In genomic region chr6:7311920-7312615, GRCh38 we compare ENCODE assay signal across 8 cellular contexts. TPM values are rescaled to one million over a fixed set of nuclear protein-coding genes. Genes with fewer than 3 reads are reported as not detected.
DNase-seq lines count a peak whose midpoint lies in the region; ATAC-seq and TF ChIP-seq lines count a peak whose summit lies in the region.

No MANE protein-coding gene starts in this region.

- peaks cover 14% of the 10 kb centered on the region; the same call in 1 of the 2 replicates for H3F3A ChIP-seq in SU-DHL-6 (ENCODE audit: insufficient read depth)

- peak overlapping the region; percentile 94 for H2BK5ac ChIP-seq in neuronal stem cell (ENCODE audit: low read length)

- peak in 3 of 5 donors; percentile 3 to 28 (median 16) for DNase-seq in CD4-positive, alpha-beta memory T cell
- DNase-seq in epithelial cell of proximal tubule (ENCODE audit: low read depth) (no peak), neuronal stem cell (ENCODE audit: low spot score) (no peak), GM03348 (ENCODE audit: low spot score) (no peak)

- H3K36me3 ChIP-seq in CD4-positive, alpha-beta memory T cell (ENCODE audit: insufficient read depth, low read length) = peaks cover 19% of the 10 kb centered on the region
- H3K36me3 ChIP-seq in HEK293 (ENCODE audit: control insufficient read depth in 2 of 2, insufficient read depth in 1 of 2, low read length in 2 of 2) (peaks cover 34 to 35% of the 10 kb centered on the region in 2 experiments), SU-DHL-6 (ENCODE audit: low read length) (peaks cover 27% of the 10 kb centered on the region), neuronal stem cell (replicated peaks in 1 of 2; ENCODE audit: control insufficient read depth in 2 of 2, insufficient read depth in 2 of 2, low read length in 2 of 2) (peaks cover 8 to 33% of the 10 kb centered on the region in 2 donors)

- no peak overlapping the region for H2BK15ac ChIP-seq in neuronal stem cell (ENCODE audit: low read length)

- peak overlapping the region; percentile 95 for H3K23ac ChIP-seq in neuronal stem cell (ENCODE audit: low read depth, low read length, poor library complexity)

- no peaks in the 10 kb centered on the region for H3K9me2 ChIP-seq in SU-DHL-6 (replicated peaks; ENCODE audit: insufficient read depth, low read length)

- H3K27me3 Mint-ChIP-seq in CD4-positive, alpha-beta memory T cell = no peaks in the 10 kb centered on the region

- TF ChIP-seq CTCF in HEK293 (tag by site-specific recombination; IDR thresholded peaks at IDR 0.05) = no peak
- TF ChIP-seq CTCF in SU-DHL-6 (IDR thresholded peaks at IDR 0.05; ENCODE audit: insufficient read depth, low read length, poor library complexity, severe bottlenecking) = no peak
- TF ChIP-seq CTCF in epithelial cell of proximal tubule (conservative IDR thresholded peaks at IDR 0.05; ENCODE audit: low read depth, low read length) = no peak

- H3K79me2 ChIP-seq in SU-DHL-6 (ENCODE audit: insufficient read depth, low read length) = peaks cover 58% of the 10 kb centered on the region

- H3K14ac ChIP-seq in neuronal stem cell (ENCODE audit: low read length) = no peak overlapping the region

- H3K9me3 ChIP-seq in CD4-positive, alpha-beta memory T cell (ENCODE audit: control insufficient read depth in 1 of 2, low read length in 2 of 2) = no peaks in the 10 kb centered on the region
- H3K9me3 ChIP-seq in HEK293 (ENCODE audit: control insufficient read depth, insufficient read depth, low read depth, low read length) (no peaks in the 10 kb centered on the region), SU-DHL-6 (ENCODE audit: insufficient read depth, low read length) (no peaks in the 10 kb centered on the region), neuronal stem cell (replicated peaks in 1 of 2; ENCODE audit: control insufficient read depth in 2 of 2, insufficient read depth in 1 of 2, low read depth in 1 of 2, low read length in 2 of 2) (peaks cover 0 to 4% of the 10 kb centered on the region in 2 donors)

- no peaks in the 10 kb centered on the region for H3K9me3 Mint-ChIP-seq in CD4-positive, alpha-beta memory T cell

- H3K4me3 ChIP-seq in CD4-positive, alpha-beta memory T cell (ENCODE audit: low read length in 2 of 2) = peak overlapping the region; percentile 95 to 97
- H3K4me3 ChIP-seq in HEK293 (ENCODE audit: low read depth, low read length) (peak overlapping the region; percentile 78), SU-DHL-6 (ENCODE audit: insufficient read depth, low read length, poor library complexity, severe bottlenecking) (peak overlapping the region; percentile 80), epithelial cell of proximal tubule (ENCODE audit: low read depth, low read length) (peak overlapping the region; percentile 97), neuronal stem cell (ENCODE audit: low read length in 2 of 2) (peak overlapping the region; percentile 60 to 88)

- H3K4me3 Mint-ChIP-seq in CD4-positive, alpha-beta memory T cell = peak overlapping the region; percentile 91 to 100 (median 96)

- WGBS in neuronal stem cell (ENCODE audit: extremely low coverage in 2 of 2, insufficient read length in 2 of 2, insufficient replicate concordance in 1 of 2), 2 donors = no CpG with 5 or more reads among the region's 17 CpGs

- POLR2A ChIA-PET in CD4-positive, alpha-beta memory T cell (lab: Charles Lee; ENCODE audit: partially characterized antibody) = interaction anchor here (0.7 to 3.6 kb wide), 2 partner anchors 77 to 791 kb away, joined by 3 to 37 read pairs; partner anchors contain the start of genes CAGE1, EEF1E1 and RIOK1
- POLR2A ChIA-PET in HEK293 (lab: Yijun Ruan, JAX) = interaction anchor here (0.6 to 2.6 kb wide), 3 partner anchors 30 to 278 kb away, joined by 3 to 10 read pairs (median 3); partner anchors contain the start of gene SNRNP48

- peak overlapping the region; percentile 77 for H3K27ac ChIP-seq in CD4-positive, alpha-beta memory T cell (ENCODE audit: low read depth, low read length)
- H3K27ac ChIP-seq in HEK293 (ENCODE audit: extremely low read depth, low read depth, low read length) = peak overlapping the region; percentile 91
- H3K27ac ChIP-seq in SU-DHL-6 (ENCODE audit: low read depth, low read length) = peak overlapping the region; percentile 56
- H3K27ac ChIP-seq in neuronal stem cell (replicated peaks; ENCODE audit: low read length) = peak overlapping the region; percentile 99

- H3K79me1 ChIP-seq in neuronal stem cell (ENCODE audit: low read depth, low read length) = peaks cover 5% of the 10 kb centered on the region

- peak overlapping the region; percentile 97 for H2AK5ac ChIP-seq in neuronal stem cell (ENCODE audit: low read depth, low read length)

- peaks cover 61% of the 10 kb centered on the region for H3K4me1 ChIP-seq in CD4-positive, alpha-beta memory T cell (ENCODE audit: insufficient read depth, low read length)
- H3K4me1 ChIP-seq in HEK293 (ENCODE audit: control insufficient read depth, insufficient read depth, low read length) = peaks cover 5% of the 10 kb centered on the region; the same call in 1 of the 2 replicates
- peaks cover 0 to 5% of the 10 kb centered on the region in 2 donors for H3K4me1 ChIP-seq in neuronal stem cell (ENCODE audit: control insufficient read depth in 2 of 2, insufficient read depth in 1 of 2, low read depth in 1 of 2, low read length in 2 of 2)

- intact Hi-C loops in CD4-positive, alpha-beta memory T cell (cut with micrococcal nuclease) = loop anchor here (10.0 kb wide), 1 partner anchor 1123 kb away; the partner anchor contains the start of gene SLC35B3

- no peak overlapping the region for H2BK120ac ChIP-seq in neuronal stem cell (ENCODE audit: low read depth, low read length)

- peak overlapping the region; percentile 94 for H3K9ac ChIP-seq in SU-DHL-6 (ENCODE audit: low read length)
- H3K9ac ChIP-seq in neuronal stem cell (ENCODE audit: low read depth, low read length, poor library complexity) = peak overlapping the region; percentile 99

- no peak overlapping the region for H3K4ac ChIP-seq in neuronal stem cell (ENCODE audit: low read length)

- peak overlapping the region; percentile 53 to 98 (median 95) for H3K27ac Mint-ChIP-seq in CD4-positive, alpha-beta memory T cell

- H4K20me1 ChIP-seq in SU-DHL-6 (ENCODE audit: low read depth, low read length) = peaks cover 26% of the 10 kb centered on the region

- ATAC-seq in HG02884 (IDR thresholded peaks at IDR 0.05; ENCODE audit: unreplicated experiment) (no peak), HG02678 (IDR thresholded peaks at IDR 0.05; ENCODE audit: unreplicated experiment) (no peak)

- CTCF ChIA-PET in CD4-positive, alpha-beta memory T cell (lab: Charles Lee; ENCODE audit: partially characterized antibody) = interaction anchor here (0.6 to 1.5 kb wide), 2 partner anchors 39 to 78 kb away, joined by 3 to 4 read pairs; partner anchors contain the start of genes CAGE1 and RIOK1
- CTCF ChIA-PET in HEK293 (lab: Yijun Ruan, JAX) = interaction anchor here (0.6 to 1.7 kb wide), 3 partner anchors 36 to 304 kb away, joined by 3 to 6 read pairs (median 4); partner anchors contain the start of genes CAGE1 and RIOK1

- H3K4me1 Mint-ChIP-seq in CD4-positive, alpha-beta memory T cell = peaks cover 37 to 67% (median 51%) of the 10 kb centered on the region in 4 donors

- H3K36me3 Mint-ChIP-seq in CD4-positive, alpha-beta memory T cell = peaks cover 19 to 34% of the 10 kb centered on the region in 2 donors

- H4K91ac ChIP-seq in neuronal stem cell (ENCODE audit: low read depth, low read length, poor library complexity) = peak overlapping the region; percentile 39

- peak overlapping the region; percentile 45 for H2AFZ ChIP-seq in SU-DHL-6 (ENCODE audit: low read depth, low read length, severe bottlenecking)
- peak overlapping the region; percentile 95 for H2AFZ ChIP-seq in neuronal stem cell (ENCODE audit: low read length)

- H2BK12ac ChIP-seq in neuronal stem cell (ENCODE audit: low read length) = no peak overlapping the region

- H4K8ac ChIP-seq in neuronal stem cell (ENCODE audit: low read depth, low read length) = no peak overlapping the region

- H3K27me3 ChIP-seq in CD4-positive, alpha-beta memory T cell (ENCODE audit: insufficient read depth, low read length) = no peaks in the 10 kb centered on the region
- H3K27me3 ChIP-seq in SU-DHL-6 (ENCODE audit: low read length) = no peaks in the 10 kb centered on the region
- H3K27me3 ChIP-seq in neuronal stem cell (ENCODE audit: control insufficient read depth in 3 of 3, insufficient read depth in 3 of 3, low read depth in 1 of 3, low read length in 3 of 3) = no peaks in the 10 kb centered on the region

- H3K4me2 ChIP-seq in SU-DHL-6 (ENCODE audit: low read depth, low read length, poor library complexity, severe bottlenecking) = peak overlapping the region; percentile 75
- H3K4me2 ChIP-seq in neuronal stem cell (ENCODE audit: insufficient read depth, low read length, poor library complexity, severe bottlenecking) = peak overlapping the region; percentile 73

- peak overlapping the region; percentile 98 for H3K18ac ChIP-seq in neuronal stem cell (ENCODE audit: low read length)

TF ChIP-seq in HEK293, 187 proteins besides CTCF, POLR2A, EP300 and RAD21 (continues in another document):
- TF ChIP-seq OSR2 (tag by site-specific recombination; IDR thresholded peaks at IDR 0.05) (no peak; the same call in 1 of the 2 replicates), PRDM6 (tag by site-specific recombination; IDR thresholded peaks at IDR 0.05) (peak; percentile 31; the same call in 1 of the 2 replicates), EGR2 (tag by site-specific recombination; IDR thresholded peaks at IDR 0.05; ENCODE audit: low read depth) (peak; percentile 23; the same call in 1 of the 2 replicates), ZNF600 (tag by site-specific recombination; IDR thresholded peaks at IDR 0.05) (no peak), ZFHX2 (tag by site-specific recombination; conservative IDR thresholded peaks at IDR 0.05) (peak; percentile 31)

RNA-seq across cellular contexts. Expression of gene SSR1, which starts 0.9 kb away (rescaled TPM):
- 100 to 1,000 TPM; 150 to 158 TPM for total RNA-seq in CD4-positive, alpha-beta memory T cell
- 100 to 1,000 TPM; 177 to 232 TPM for polyA plus RNA-seq in CD4-positive, alpha-beta memory T cell
- 41.9 and 64.7 TPM in 2 replicates for total RNA-seq in epithelial cell of proximal tubule
- polyA plus RNA-seq in neuronal stem cell (2013, experiment 1 of 2) = 40.1 TPM
- 38.6 TPM for polyA plus RNA-seq in neuronal stem cell (2013, experiment 2 of 2)

Comparison
In these comparisons a context has a peak if more than half of its experiments do, and no peak if none do; other contexts are left out.
1. DNase-seq: peak in CD4-positive, alpha-beta memory T cell (3 of 5); none in epithelial cell of proximal tubule (single experiment), neuronal stem cell (single experiment) and GM03348 (single experiment).
2. Peak in every context shown above with its lines, with median percentiles within 50 percentile points of each other: H3K27ac ChIP-seq and H3K4me3 ChIP-seq.